In genomic region chr9:116461632-116462031, GRCh38 we compare ENCODE assay signal across 26 cellular contexts.
"Had no signal": no experiment of that assay in that cellular context is flagged by ENCODE, and none has a peak within 500 bp of the region (broad histone marks: within the 10 kb centered on the region; RNA-seq: fewer than 3 reads in every experiment).

No MANE protein-coding gene starts in this region.

- H3K27me3 ChIP-seq: stomach, suprapubic skin, testis, thyroid gland, tibial artery, tibial nerve, transverse colon, upper lobe of left lung, upper lobe of right lung, uterus, vagina had no signal

- H3K4me3 ChIP-seq: stomach, suprapubic skin, testis, thoracic aorta, thyroid gland, tibial artery, tibial nerve, transverse colon, upper lobe of left lung, upper lobe of right lung, uterus, vagina had no signal

- DNase-seq: stimulated activated CD4-positive, alpha-beta T cell treated with anti-CD3 and anti-CD28 coated beads, Interleukin-2, amount 100 ng/mL, for 48 hours; stimulated activated CD4-positive, alpha-beta T cell treated with anti-CD3 and anti-CD28 coated beads, Interleukin-4, amount 100 ng/mL, for 1 hour; stimulated activated CD4-positive, alpha-beta T cell treated with anti-CD3 and anti-CD28 coated beads, Interleukin-4, amount 100 ng/mL, for 24 hours; stimulated activated CD4-positive, alpha-beta T cell treated with anti-CD3 and anti-CD28 coated beads, Interleukin-4, amount 100 ng/mL, for 4 hours; stimulated activated CD8-positive, alpha-beta memory T cell treated with anti-CD3 and anti-CD28 coated beads, Interleukin-4, amount 100 ng/mL, for 48 hours; stimulated activated naive B cell treated with anti-CD40 and anti-IgM and Interleukin-4, amounts not matched to agents 10 μg/mL and 1 μg/mL and 100 μg/mL, for 72 hours; stimulated activated naive CD4-positive, alpha-beta T cell; stimulated activated naive CD4-positive, alpha-beta T cell treated with Interleukin-2 at 50 U/mL for 16 hours; stimulated activated naive CD8-positive, alpha-beta T cell treated with anti-CD3 and anti-CD28 coated beads, Interleukin-15, amount 100 ng/mL, for 72 hours; stimulated activated naive CD8-positive, alpha-beta T cell treated with anti-CD3 and anti-CD28 coated beads, Interleukin-15, Interleukin-2, amounts not matched to agents 100 U/mL and 50 U/mL, for 24 hours; stomach; substantia nigra; testis; thyroid gland; tibial artery; transverse colon; trophoblast cell; upper lobe of left lung; upper lobe of right lung; uterus had no signal

- H3K9me3 ChIP-seq: suprapubic skin, testis, thyroid gland, vagina had no signal

- H3K27ac ChIP-seq: stomach, suprapubic skin, thoracic aorta, thyroid gland, tibial artery, tibial nerve, transverse colon, upper lobe of left lung, upper lobe of right lung, uterus, vagina had no signal

- H3K36me3 ChIP-seq: stomach, suprapubic skin, thoracic aorta, thyroid gland, tibial artery, tibial nerve, transverse colon, upper lobe of left lung, upper lobe of right lung, uterus, vagina had no signal

- ATAC-seq: stimulated activated effector memory CD8-positive, alpha-beta T cell treated with anti-CD3 and anti-CD28 coated beads, Interleukin-12 subunit alpha, Interleukin-12 subunit beta, amount 100 ng/mL, for 72 hours; stimulated activated naive B cell treated with anti-CD40 and anti-IgM and Interleukin-4, amounts not matched to agents 10 μg/mL and 1 μg/mL and 100 μg/mL, for 72 hours; stimulated activated naive CD8-positive, alpha-beta T cell treated with anti-CD3 and anti-CD28 coated beads, Interleukin-15, amount 100 ng/mL, for 72 hours; stimulated activated naive CD8-positive, alpha-beta T cell treated with anti-CD3 and anti-CD28 coated beads, Interleukin-15, Interleukin-2, amounts not matched to agents 100 U/mL and 50 U/mL, for 24 hours; upper lobe of right lung had no signal

- H3K4me1 ChIP-seq: suprapubic skin, testis, thyroid gland, tibial artery, tibial nerve, transverse colon, upper lobe of left lung, upper lobe of right lung, uterus, vagina had no signal

- FAIRE-seq: urothelium cell line had no signal
